Comparison of ENCODE assay signal across 21 cellular contexts in genomic region chr7:44367475-44368030, GRCh38. TPM values are rescaled to one million over a fixed set of nuclear protein-coding genes. Genes with fewer than 3 reads are reported as not detected.
"Had no signal": no experiment of that assay in that cellular context is flagged by ENCODE, and none has a peak within 500 bp of the region (broad histone marks: within the 10 kb centered on the region; RNA-seq: fewer than 3 reads in every experiment).

No MANE protein-coding gene starts in this region.

- H3K27ac ChIP-seq: colonic mucosa, thyroid gland had no signal

- H3K4me3 Mint-ChIP-seq: activated B cell treated with CpG ODN at 0.5 μM for 24 hours; activated CD8-positive, alpha-beta T cell treated with anti-CD3 and anti-CD28 coated beads, Interleukin-2, amount 10 ng/mL, durations not matched to agents 7 days and 5 days; activated naive CD4-positive, alpha-beta T cell treated with anti-CD3 and anti-CD28 coated beads, Interleukin-2, amount 10 ng/mL, durations not matched to agents 7 days and 5 days; activated naive CD8-positive, alpha-beta T cell treated with anti-CD3 and anti-CD28 coated beads, Interleukin-2, amount 50 U/mL, for 24 hours; activated T-cell treated with anti-CD3 and anti-CD28 coated beads, Interleukin-2, amount 50 U/mL, for 4 hours; brain; natural killer cell; stimulated activated naive B cell treated with anti-CD40 and anti-IgM and Interleukin-4, amounts not matched to agents 10 μg/mL and 1 μg/mL and 100 μg/mL, for 72 hours; T-helper 2 cell treated with Interferon-gamma antibody and Interleukin-4, amounts not matched to agents 5 μg/mL and 100 μg/mL, for 36 hours had no signal

- H3K36me3 ChIP-seq: colonic mucosa, thyroid gland had no signal

- H3K4me1 ChIP-seq: colonic mucosa, thyroid gland had no signal

- H3K9me3 ChIP-seq: colonic mucosa, thyroid gland had no signal

- H3K9me3 Mint-ChIP-seq: activated naive CD4-positive, alpha-beta T cell treated with anti-CD3 and anti-CD28 coated beads, Interleukin-2, amount 10 ng/mL, durations not matched to agents 7 days and 5 days; activated naive CD8-positive, alpha-beta T cell treated with anti-CD3 and anti-CD28 coated beads, Interleukin-2, amount 50 U/mL, for 24 hours; natural killer cell; T-helper 2 cell treated with Interferon-gamma antibody and Interleukin-4, amounts not matched to agents 5 μg/mL and 100 μg/mL, for 36 hours had no signal

- DNase-seq: activated B cell treated with CpG ODN at 0.5 μM for 24 hours; activated CD4-positive, alpha-beta T cell treated with anti-CD3 and anti-CD28 coated beads for 48 hours; activated CD8-positive, alpha-beta T cell treated with anti-CD3 and anti-CD28 coated beads, Interleukin-2, amount 10 ng/mL, durations not matched to agents 7 days and 5 days; activated effector memory CD4-positive, alpha-beta T cell treated with Interleukin-2 at 50 U/mL for 16 hours; activated naive CD4-positive, alpha-beta T cell treated with anti-CD3 and anti-CD28 coated beads, Interleukin-2, amount 10 ng/mL, durations not matched to agents 7 days and 5 days; activated naive CD8-positive, alpha-beta T cell treated with anti-CD3 and anti-CD28 coated beads, Interleukin-2, amount 50 U/mL, for 24 hours; activated T-cell treated with anti-CD3 and anti-CD28 coated beads, Interleukin-2, amount 50 U/mL, for 4 hours; anterior cingulate cortex; central memory CD4-positive, alpha-beta T cell; colonic mucosa; erythroblast; left cardiac atrium; mesenchymal stem cell; natural killer cell; stimulated activated naive B cell treated with anti-CD40 and anti-IgM and Interleukin-4, amounts not matched to agents 10 μg/mL and 1 μg/mL and 100 μg/mL, for 72 hours; thyroid gland had no signal

- FAIRE-seq: endometrium, frontal cortex had no signal

- ATAC-seq: activated CD8-positive, alpha-beta T cell treated with anti-CD3 and anti-CD28 coated beads, Interleukin-2, amount 10 ng/mL, durations not matched to agents 7 days and 5 days; activated naive CD8-positive, alpha-beta T cell treated with anti-CD3 and anti-CD28 coated beads, Interleukin-2, amount 50 U/mL, for 24 hours; activated T-cell treated with anti-CD3 and anti-CD28 coated beads, Interleukin-2, amount 50 U/mL, for 4 hours; left cardiac atrium; natural killer cell; stimulated activated naive B cell treated with anti-CD40 and anti-IgM and Interleukin-4, amounts not matched to agents 10 μg/mL and 1 μg/mL and 100 μg/mL, for 72 hours had no signal

- H3K4me3 ChIP-seq: colonic mucosa, thyroid gland had no signal

- H3K4me1 Mint-ChIP-seq: activated B cell treated with CpG ODN at 0.5 μM for 24 hours; activated naive CD8-positive, alpha-beta T cell treated with anti-CD3 and anti-CD28 coated beads, Interleukin-2, amount 50 U/mL, for 24 hours; brain; stimulated activated naive B cell treated with anti-CD40 and anti-IgM and Interleukin-4, amounts not matched to agents 10 μg/mL and 1 μg/mL and 100 μg/mL, for 72 hours had no signal

- H3K27me3 ChIP-seq: colonic mucosa, thyroid gland had no signal

- H3K36me3 Mint-ChIP-seq: activated naive CD4-positive, alpha-beta T cell treated with anti-CD3 and anti-CD28 coated beads, Interleukin-2, amount 10 ng/mL, durations not matched to agents 7 days and 5 days; brain had no signal

- H3K27ac Mint-ChIP-seq: activated B cell treated with CpG ODN at 0.5 μM for 24 hours; activated CD8-positive, alpha-beta T cell treated with anti-CD3 and anti-CD28 coated beads, Interleukin-2, amount 10 ng/mL, durations not matched to agents 7 days and 5 days; activated naive CD4-positive, alpha-beta T cell treated with anti-CD3 and anti-CD28 coated beads, Interleukin-2, amount 10 ng/mL, durations not matched to agents 7 days and 5 days; activated naive CD8-positive, alpha-beta T cell treated with anti-CD3 and anti-CD28 coated beads, Interleukin-2, amount 50 U/mL, for 24 hours; brain; natural killer cell; stimulated activated naive B cell treated with anti-CD40 and anti-IgM and Interleukin-4, amounts not matched to agents 10 μg/mL and 1 μg/mL and 100 μg/mL, for 72 hours; T-helper 2 cell treated with Interferon-gamma antibody and Interleukin-4, amounts not matched to agents 5 μg/mL and 100 μg/mL, for 36 hours had no signal

RNA-seq across cellular contexts. Expression of gene CAMK2B, which starts 42.2 kb away (rescaled TPM):
- total RNA-seq: activated CD8-positive, alpha-beta T cell treated with anti-CD3 and anti-CD28 coated beads, Interleukin-2, amount 10 ng/mL, durations not matched to agents 7 days and 5 days; ureter had no signal
